ENCODE assay signal across 9 cellular contexts in the genomic region with DNA sequence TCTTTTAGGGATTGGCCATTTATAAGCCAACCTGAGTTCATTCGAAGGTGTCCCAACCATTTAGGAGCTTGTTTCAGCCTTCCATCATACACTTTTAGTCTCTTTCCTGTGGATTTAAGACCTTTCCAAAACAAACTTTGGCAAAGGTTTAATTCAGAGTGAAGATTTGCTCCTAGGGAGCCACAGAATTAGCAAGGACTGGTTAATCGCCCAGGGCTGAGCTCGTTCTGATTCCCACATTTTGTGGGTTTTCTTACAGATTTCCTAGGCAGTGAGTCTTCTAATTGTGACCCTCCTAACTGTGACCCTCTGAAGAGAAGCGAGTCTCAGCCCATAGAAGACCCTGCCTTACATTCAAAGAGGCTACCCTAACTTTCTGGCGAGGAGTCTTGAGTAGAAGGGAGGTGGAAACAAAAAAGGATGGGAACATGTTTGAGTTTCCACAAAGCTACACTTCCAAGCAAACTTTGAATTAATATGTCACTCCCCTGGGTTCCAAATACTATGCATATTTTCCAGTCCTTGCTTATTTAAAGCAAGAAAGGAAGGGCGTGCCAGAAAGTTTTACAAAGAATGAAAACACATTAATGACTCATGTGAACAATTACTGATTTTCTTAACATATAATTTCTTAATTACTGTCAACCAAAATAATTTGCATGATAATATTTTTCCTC.
DNase-seq lines count a peak whose midpoint lies in the region; ATAC-seq, FAIRE-seq and TF ChIP-seq lines count a peak whose summit lies in the region.
"Had no signal": no experiment of that assay in that cellular context is flagged by ENCODE, and none has a peak within 500 bp of the region (broad histone marks: within the 10 kb centered on the region; RNA-seq: fewer than 3 reads in every experiment).

No MANE protein-coding gene starts in this region.

- H3K4me3 ChIP-seq in heart right ventricle (no peak overlapping the region), astrocyte (ENCODE audit: insufficient read depth, low read depth, low read length) (peak overlapping the region; percentile 1), urinary bladder (ENCODE audit: low read depth, low read length) (no peak overlapping the region)

- H3K27ac Mint-ChIP-seq in astrocyte (ENCODE audit: unreplicated experiment) (no peak overlapping the region), memory B cell (peak overlapping the region; percentile 97)

- H3K4me3 Mint-ChIP-seq in astrocyte (ENCODE audit: unreplicated experiment) (no peak overlapping the region), memory B cell (peak overlapping the region; percentile 78)

- H3K4me1 ChIP-seq in heart right ventricle, result peaks cover 4 to 76% (median 50%) of the 10 kb centered on the region in 9 donors
- peaks cover 27% of the 10 kb centered on the region for H3K4me1 ChIP-seq in astrocyte (ENCODE audit: insufficient read depth, low read length)
- no peaks in the 10 kb centered on the region for H3K4me1 ChIP-seq in urinary bladder (ENCODE audit: insufficient read depth)

- H3K36me3 ChIP-seq in heart right ventricle, result no peaks in the 10 kb centered on the region
- no peaks in the 10 kb centered on the region for H3K36me3 ChIP-seq in astrocyte (ENCODE audit: insufficient read depth, low read length)
- no peaks in the 10 kb centered on the region for H3K36me3 ChIP-seq in urinary bladder (ENCODE audit: insufficient read depth)

- intact Hi-C loops in heart right ventricle (cut with DNase I), result loop anchor here in 1 of 10 donors (10.0 kb wide), 1 partner anchor 125 kb away; no protein-coding TSS in a partner anchor
- intact Hi-C loops in left ventricle myocardium superior (cut with micrococcal nuclease), result no loop called here

- peaks cover 0 to 4% (median 0%) of the 10 kb centered on the region in 11 donors for H3K9me3 ChIP-seq in heart right ventricle
- H3K9me3 ChIP-seq in astrocyte (ENCODE audit: insufficient read depth, low read depth, low read length), result no peaks in the 10 kb centered on the region

- H4K20me1 ChIP-seq in astrocyte (ENCODE audit: insufficient read depth, low read length), result no peaks in the 10 kb centered on the region

- H3K27me3 ChIP-seq in heart right ventricle (no peaks in the 10 kb centered on the region), astrocyte (ENCODE audit: insufficient read depth, low read length) (no peaks in the 10 kb centered on the region)

- H3K79me2 ChIP-seq in astrocyte (ENCODE audit: insufficient read depth, low read length), result peaks cover 23% of the 10 kb centered on the region

- TF ChIP-seq CTCF in heart right ventricle (IDR thresholded peaks at IDR 0.05), result no peak
- no peak for TF ChIP-seq CTCF in astrocyte (IDR thresholded peaks at IDR 0.05; ENCODE audit: insufficient read depth, low read depth, low read length)

- H3K9ac ChIP-seq in astrocyte (ENCODE audit: low read length), result peak overlapping the region; percentile 49

- peak; percentile 73 for FAIRE-seq in astrocyte (lab: Jason Lieb, UNC)

- H3K4me1 Mint-ChIP-seq in astrocyte (ENCODE audit: low read depth, unreplicated experiment), result peaks cover 14% of the 10 kb centered on the region
- H3K4me1 Mint-ChIP-seq in memory B cell, result peaks cover 52% of the 10 kb centered on the region

- DNase-seq in heart right ventricle (no peak), left ventricle myocardium superior (no peak), astrocyte (ENCODE audit: low read depth) (no peak), memory B cell (ENCODE audit: low spot score in 2 of 2) (no peak), left lobe of liver (ENCODE audit: low spot score) (no peak), C1 segment of cervical spinal cord (lab: John Stamatoyannopoulos, UW) (no peak)
- DNase-seq: retina had no signal

- ATAC-seq in heart right ventricle (peak in 3 of 8 donors; percentile 45), left ventricle myocardium superior (no peak), memory B cell (ENCODE audit: low read depth) (no peak), GM21423 (IDR thresholded peaks at IDR 0.05; ENCODE audit: unreplicated experiment) (no peak), left lobe of liver (no peak)

- H3K4me2 ChIP-seq in astrocyte (ENCODE audit: low read length), result peak overlapping the region; percentile 58

- H3K27ac ChIP-seq in heart right ventricle (peak overlapping the region in 9 of 10 donors; percentile 23 to 85 (median 64)), astrocyte (ENCODE audit: low read depth, low read length) (peak overlapping the region; percentile 81), urinary bladder (ENCODE audit: low read depth) (peak overlapping the region; percentile 60)

- no peaks in the 10 kb centered on the region for H3K27me3 Mint-ChIP-seq in astrocyte (ENCODE audit: low read depth, unreplicated experiment)
- H3K27me3 Mint-ChIP-seq in memory B cell, result no peaks in the 10 kb centered on the region

- H3K36me3 Mint-ChIP-seq in astrocyte (ENCODE audit: low read depth, unreplicated experiment) (peaks cover 2% of the 10 kb centered on the region), memory B cell (peaks cover 6% of the 10 kb centered on the region)

- 62 to 73% methylated on average over 6 of the region's 6 CpGs for WGBS in heart right ventricle, 2 donors
- 69% methylated on average over 6 of the region's 6 CpGs for WGBS in urinary bladder

- H3K9me3 Mint-ChIP-seq in astrocyte (ENCODE audit: unreplicated experiment) (peaks cover 3% of the 10 kb centered on the region), memory B cell (peaks cover 3% of the 10 kb centered on the region)

- no peak overlapping the region for H2AFZ ChIP-seq in astrocyte (ENCODE audit: low read depth, low read length)
